Comparison of ENCODE assay signal across 22 cellular contexts in the genomic region with DNA sequence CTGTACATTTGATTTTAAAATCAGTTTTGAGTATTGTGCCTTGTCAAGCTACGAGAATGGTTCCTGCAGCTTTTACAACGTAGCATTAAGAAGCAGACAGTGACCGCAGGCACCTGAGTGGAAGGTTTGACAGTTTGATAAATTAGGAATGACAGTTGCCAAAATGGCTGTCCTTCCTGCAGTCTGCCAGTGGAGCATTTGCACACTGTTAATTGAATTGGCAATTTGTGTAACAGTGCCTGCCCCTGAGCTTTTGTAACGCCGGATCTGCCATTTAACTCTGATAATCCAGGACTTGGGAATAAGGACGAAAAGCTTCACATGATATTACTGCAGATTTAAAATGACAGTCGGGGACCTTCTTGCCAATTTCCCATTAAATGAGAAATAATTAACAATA.
"Had no signal": no experiment of that assay in that cellular context is flagged by ENCODE, and none has a peak within 500 bp of the region (broad histone marks: within the 10 kb centered on the region; RNA-seq: fewer than 3 reads in every experiment).

No MANE protein-coding gene starts in this region.

- H3K9me3 Mint-ChIP-seq: activated CD8-positive, alpha-beta T cell treated with anti-CD3 and anti-CD28 coated beads for 36 hours; activated naive CD4-positive, alpha-beta T cell treated with anti-CD3 and anti-CD28 coated beads, Interleukin-2, amount 50 U/mL, for 24 hours; activated T-cell treated with anti-CD3 and anti-CD28 coated beads, Interleukin-2, amount 50 U/mL, for 72 hours had no signal

- H3K9me3 ChIP-seq: Peyer's patch, SJCRH30 had no signal

- H3K4me3 ChIP-seq: Peyer's patch, SJCRH30 had no signal

- H3K27ac ChIP-seq: Peyer's patch, RWPE1, SJCRH30, VCaP had no signal

- DNase-seq: activated CD4-positive, alpha-beta T cell treated with anti-CD3 and anti-CD28 coated beads for 4 hours; activated CD8-positive, alpha-beta memory T cell treated with anti-CD3 and anti-CD28 coated beads, Interleukin-2, amount 50 U/mL, for 4 hours; activated CD8-positive, alpha-beta T cell treated with anti-CD3 and anti-CD28 coated beads for 36 hours; activated naive CD4-positive, alpha-beta T cell; activated T-cell treated with anti-CD3 and anti-CD28 coated beads, Interleukin-2, amount 50 U/mL, for 72 hours; aorta; IMR-90; KG1; NCI-H1092; NCI-H1436; NCI-H1694 treated with DMSO at 0.1 percent for 48 hours; NCI-H2029 treated with DMSO at 0.1 percent for 48 hours; NCI-H510A treated with DMSO at 0.1 percent for 48 hours; Peyer's patch; Right ventricle myocardium superior; SJCRH30; T-helper 1 cell had no signal

- ATAC-seq: activated CD4-positive, CD25-positive, alpha-beta regulatory T cell treated with anti-CD3 and anti-CD28 coated beads, Interleukin-2, amount 50 U/mL, for 24 hours; activated CD8-positive, alpha-beta T cell treated with anti-CD3 and anti-CD28 coated beads for 36 hours; activated T-cell treated with anti-CD3 and anti-CD28 coated beads, Interleukin-2, amount 50 U/mL, for 72 hours had no signal

- H3K4me1 Mint-ChIP-seq: activated naive CD4-positive, alpha-beta T cell treated with anti-CD3 and anti-CD28 coated beads, Interleukin-2, amount 50 U/mL, for 24 hours; central memory CD8-positive, alpha-beta T cell had no signal

- H3K36me3 Mint-ChIP-seq: activated naive CD4-positive, alpha-beta T cell treated with anti-CD3 and anti-CD28 coated beads, Interleukin-2, amount 50 U/mL, for 24 hours had no signal

- H3K4me3 Mint-ChIP-seq: activated CD8-positive, alpha-beta T cell treated with anti-CD3 and anti-CD28 coated beads for 36 hours; activated naive CD4-positive, alpha-beta T cell treated with anti-CD3 and anti-CD28 coated beads, Interleukin-2, amount 50 U/mL, for 24 hours; activated T-cell treated with anti-CD3 and anti-CD28 coated beads, Interleukin-2, amount 50 U/mL, for 72 hours; central memory CD8-positive, alpha-beta T cell had no signal

- H3K4me1 ChIP-seq: Peyer's patch, SJCRH30 had no signal

- H3K27me3 ChIP-seq: Peyer's patch, SJCRH30 had no signal

- H3K27ac Mint-ChIP-seq: activated CD8-positive, alpha-beta T cell treated with anti-CD3 and anti-CD28 coated beads for 36 hours; activated naive CD4-positive, alpha-beta T cell treated with anti-CD3 and anti-CD28 coated beads, Interleukin-2, amount 50 U/mL, for 24 hours; activated T-cell treated with anti-CD3 and anti-CD28 coated beads, Interleukin-2, amount 50 U/mL, for 72 hours had no signal

- H3K36me3 ChIP-seq: Peyer's patch, SJCRH30 had no signal

- H3K27me3 Mint-ChIP-seq: activated CD8-positive, alpha-beta T cell treated with anti-CD3 and anti-CD28 coated beads for 36 hours; activated naive CD4-positive, alpha-beta T cell treated with anti-CD3 and anti-CD28 coated beads, Interleukin-2, amount 50 U/mL, for 24 hours; central memory CD8-positive, alpha-beta T cell had no signal
